1 cellular context compared by ENCODE assay signal in genomic region chr10:80463868-80464267, GRCh38.
TF ChIP-seq lines count a peak whose summit lies in the region.

No MANE protein-coding gene starts in this region.

TF ChIP-seq in GM12878, 131 proteins besides CTCF, POLR2A, EP300 and RAD21:
- TF ChIP-seq EZH2 (IDR thresholded peaks at IDR 0.05; ENCODE audit: borderline replicate concordance, control insufficient read depth, low read depth, low read length) (no peak), ASH2L (IDR thresholded peaks at IDR 0.05; ENCODE audit: borderline replicate concordance, low read depth) (no peak), TCF3 (IDR thresholded peaks at IDR 0.05; ENCODE audit: borderline replicate concordance, insufficient read depth, low read depth, low read length) (no peak), TBL1XR1 (IDR thresholded peaks at IDR 0.05; ENCODE audit: low read depth, low read length) (no peak), ZNF274 (IDR thresholded peaks at IDR 0.05; ENCODE audit: insufficient read depth, insufficient read length) (no peak), KDM1A (IDR thresholded peaks at IDR 0.05; ENCODE audit: borderline replicate concordance) (no peak), SRF (IDR thresholded peaks at IDR 0.05; ENCODE audit: low read depth in 2 of 2, low read length in 2 of 2) (no peak), CHD4 (IDR thresholded peaks at IDR 0.05) (no peak), TARDBP (IDR thresholded peaks at IDR 0.05; ENCODE audit: borderline replicate concordance) (no peak), ZNF207 (IDR thresholded peaks at IDR 0.05; ENCODE audit: borderline replicate concordance) (no peak), STAT1 (conservative IDR thresholded peaks at IDR 0.05) (no peak), ZNF24 (IDR thresholded peaks at IDR 0.05) (no peak), CHD1 (IDR thresholded peaks at IDR 0.05; ENCODE audit: low read depth, low read length) (no peak), MEF2B (IDR thresholded peaks at IDR 0.05; ENCODE audit: partially characterized antibody, poor library complexity, severe bottlenecking) (no peak), ZNF384 (IDR thresholded peaks at IDR 0.05; ENCODE audit: borderline replicate concordance, low read depth, low read length) (no peak), ZNF687 (IDR thresholded peaks at IDR 0.05) (no peak), ZNF622 (IDR thresholded peaks at IDR 0.05) (no peak)
- TF ChIP-seq, protein P1, sequence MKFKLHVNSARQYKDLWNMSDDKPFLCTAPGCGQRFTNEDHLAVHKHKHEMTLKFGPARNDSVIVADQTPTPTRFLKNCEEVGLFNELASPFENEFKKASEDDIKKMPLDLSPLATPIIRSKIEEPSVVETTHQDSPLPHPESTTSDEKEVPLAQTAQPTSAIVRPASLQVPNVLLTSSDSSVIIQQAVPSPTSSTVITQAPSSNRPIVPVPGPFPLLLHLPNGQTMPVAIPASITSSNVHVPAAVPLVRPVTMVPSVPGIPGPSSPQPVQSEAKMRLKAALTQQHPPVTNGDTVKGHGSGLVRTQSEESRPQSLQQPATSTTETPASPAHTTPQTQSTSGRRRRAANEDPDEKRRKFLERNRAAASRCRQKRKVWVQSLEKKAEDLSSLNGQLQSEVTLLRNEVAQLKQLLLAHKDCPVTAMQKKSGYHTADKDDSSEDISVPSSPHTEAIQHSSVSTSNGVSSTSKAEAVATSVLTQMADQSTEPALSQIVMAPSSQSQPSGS (IDR thresholded peaks at IDR 0.05; ENCODE audit: low read length): no peak
- TF ChIP-seq, protein P2, sequence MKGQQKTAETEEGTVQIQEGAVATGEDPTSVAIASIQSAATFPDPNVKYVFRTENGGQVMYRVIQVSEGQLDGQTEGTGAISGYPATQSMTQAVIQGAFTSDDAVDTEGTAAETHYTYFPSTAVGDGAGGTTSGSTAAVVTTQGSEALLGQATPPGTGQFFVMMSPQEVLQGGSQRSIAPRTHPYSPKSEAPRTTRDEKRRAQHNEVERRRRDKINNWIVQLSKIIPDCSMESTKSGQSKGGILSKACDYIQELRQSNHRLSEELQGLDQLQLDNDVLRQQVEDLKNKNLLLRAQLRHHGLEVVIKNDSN (IDR thresholded peaks at IDR 0.05; ENCODE audit: borderline replicate concordance, extremely low read length, insufficient read depth, low read depth, low read length): no peak
